35 cellular contexts compared by ENCODE assay signal in the genomic region with DNA sequence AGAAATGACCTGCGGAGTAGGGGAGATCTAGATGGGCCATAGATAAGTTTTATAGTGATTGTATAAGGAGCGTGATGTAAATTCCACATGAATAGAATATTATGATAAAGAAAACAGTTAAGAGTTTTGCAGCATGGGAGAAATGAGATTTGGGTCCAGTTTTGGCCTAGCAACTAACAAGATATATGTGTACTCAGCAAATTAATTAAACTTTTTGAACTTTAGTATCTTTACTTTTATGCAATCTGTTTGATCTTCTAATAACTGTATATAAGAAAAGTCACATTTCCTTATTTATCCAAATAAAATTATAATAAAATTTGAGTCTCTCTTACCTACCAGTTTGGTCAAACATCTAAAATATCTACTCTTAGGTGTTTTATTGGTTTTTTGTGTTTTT.
"Had no signal": no experiment of that assay in that cellular context is flagged by ENCODE, and none has a peak within 500 bp of the region (broad histone marks: within the 10 kb centered on the region; RNA-seq: fewer than 3 reads in every experiment).

No MANE protein-coding gene starts in this region.

- DNase-seq: Karpas-422, Kasumi-1, MG63, MM.1S, MV-4-11, NCI-H1048, NCI-H1092, NCI-H1092 treated with DMSO at 0.1 percent for 48 hours, NCI-H1105, NCI-H1105 treated with DMSO at 0.1 percent for 48 hours, NCI-H1417, NCI-H1417 treated with DMSO at 0.1 percent for 48 hours, NCI-H1436, NCI-H1436 treated with DMSO at 0.1 percent for 48 hours, NCI-H146, NCI-H1694, NCI-H1694 treated with DMSO at 0.1 percent for 48 hours, NCI-H187, NCI-H187 treated with DMSO at 0.1 percent for 48 hours, NCI-H1930, NCI-H2029, NCI-H2029 treated with DMSO at 0.1 percent for 48 hours, NCI-H2081, NCI-H2081 treated with DMSO at 0.1 percent for 48 hours, NCI-H2107, NCI-H2171, NCI-H2171 treated with DMSO at 0.1 percent for 48 hours, NCI-H2227 treated with DMSO at 0.1 percent for 48 hours, NCI-H226, NCI-H345, NCI-H446, NCI-H446 treated with DMSO at 0.1 percent for 48 hours, NCI-H510A, NCI-H510A treated with DMSO at 0.1 percent for 48 hours, NCI-H524 had no signal

- H3K9me3 ChIP-seq: MG63 had no signal

- H3K36me3 ChIP-seq: MG63 had no signal

- H3K27me3 ChIP-seq: MG63 had no signal

- H3K4me3 ChIP-seq: MG63 had no signal
